In genomic region chr3:65436580-65436979, GRCh38 we compare ENCODE assay signal across 10 cellular contexts.
DNase-seq lines count a peak whose midpoint lies in the region; TF ChIP-seq lines count a peak whose summit lies in the region.
"Had no signal": no experiment of that assay in that cellular context is flagged by ENCODE, and none has a peak within 500 bp of the region (broad histone marks: within the 10 kb centered on the region; RNA-seq: fewer than 3 reads in every experiment).

No MANE protein-coding gene starts in this region.

- no peak overlapping the region for H3K4ac ChIP-seq in mesenchymal stem cell (ENCODE audit: low read depth in 1 of 2, low read length in 2 of 2)

- no peak overlapping the region for H3K27ac ChIP-seq in KMS-11
- no peak overlapping the region for H3K27ac ChIP-seq in mesenchymal stem cell (ENCODE audit: low read length, poor library complexity, severe bottlenecking)
- H3K27ac ChIP-seq in stomach = no peak overlapping the region

- H3K9me3 Mint-ChIP-seq in activated CD4-positive, alpha-beta T cell treated with anti-CD3 and anti-CD28 coated beads, Interleukin-2, amount 10 ng/mL, durations not matched to agents 24 days and 14 days = no peaks in the 10 kb centered on the region

- no peaks in the 10 kb centered on the region for H3K79me2 ChIP-seq in KMS-11 (ENCODE audit: insufficient read depth, low read depth)

- H3K27me3 ChIP-seq in KMS-11 (ENCODE audit: insufficient read depth, low read depth) (no peaks in the 10 kb centered on the region), mesenchymal stem cell (ENCODE audit: control insufficient read depth in 1 of 2, insufficient read depth in 1 of 2, low read length in 2 of 2) (no peaks in the 10 kb centered on the region), stomach (no peaks in the 10 kb centered on the region)

- no peak overlapping the region for H2BK120ac ChIP-seq in mesenchymal stem cell (ENCODE audit: low read depth, low read length)

- no peak overlapping the region for H2AK5ac ChIP-seq in mesenchymal stem cell (ENCODE audit: low read length, severe bottlenecking)

- no peak overlapping the region for H2BK12ac ChIP-seq in mesenchymal stem cell (ENCODE audit: low read length in 2 of 2)

- H3K18ac ChIP-seq in mesenchymal stem cell (ENCODE audit: low read depth in 1 of 2, low read length in 2 of 2) = no peak overlapping the region

- no peaks in the 10 kb centered on the region for H3K4me1 ChIP-seq in KMS-11 (ENCODE audit: low read depth, poor library complexity, severe bottlenecking)
- no peaks in the 10 kb centered on the region for H3K4me1 ChIP-seq in mesenchymal stem cell (ENCODE audit: control insufficient read depth, insufficient read depth, low read depth, low read length)
- peaks cover 0 to 4% (median 0%) of the 10 kb centered on the region in 4 donors for H3K4me1 ChIP-seq in stomach

- TF ChIP-seq EP300 in stomach (IDR thresholded peaks at IDR 0.05) = no peak

- TF ChIP-seq POLR2A in stomach (IDR thresholded peaks at IDR 0.05) = no peak

- no peak overlapping the region for H2BK15ac ChIP-seq in mesenchymal stem cell (ENCODE audit: low read depth, poor library complexity, severe bottlenecking)

- no peak overlapping the region for H3K4me3 Mint-ChIP-seq in activated CD4-positive, alpha-beta T cell treated with anti-CD3 and anti-CD28 coated beads, Interleukin-2, amount 10 ng/mL, durations not matched to agents 24 days and 14 days

- H3K27me3 Mint-ChIP-seq in activated CD4-positive, alpha-beta T cell treated with anti-CD3 and anti-CD28 coated beads, Interleukin-2, amount 10 ng/mL, durations not matched to agents 24 days and 14 days = no peaks in the 10 kb centered on the region

- no peak overlapping the region for H4K8ac ChIP-seq in mesenchymal stem cell (ENCODE audit: low read length)

- no peak overlapping the region for H3K9ac ChIP-seq in KMS-11
- H3K9ac ChIP-seq in mesenchymal stem cell (ENCODE audit: low read length) = no peak overlapping the region

- no peak overlapping the region for H4K91ac ChIP-seq in mesenchymal stem cell (ENCODE audit: low read length)

- H3K4me2 ChIP-seq in KMS-11 (no peak overlapping the region), mesenchymal stem cell (ENCODE audit: low read length, poor library complexity, severe bottlenecking) (no peak overlapping the region)

- H3K79me1 ChIP-seq in mesenchymal stem cell (replicated peaks; ENCODE audit: low read length, poor library complexity, severe bottlenecking) = no peaks in the 10 kb centered on the region

- no peaks in the 10 kb centered on the region for H3K4me1 Mint-ChIP-seq in activated CD4-positive, alpha-beta T cell treated with anti-CD3 and anti-CD28 coated beads, Interleukin-2, amount 10 ng/mL, durations not matched to agents 24 days and 14 days

- no peaks in the 10 kb centered on the region for H4K20me1 ChIP-seq in KMS-11 (ENCODE audit: insufficient read depth)

- H3K36me3 ChIP-seq in KMS-11 (ENCODE audit: insufficient read depth) (no peaks in the 10 kb centered on the region), mesenchymal stem cell (ENCODE audit: control insufficient read depth in 1 of 2, insufficient read depth in 2 of 2, low read depth in 1 of 2, low read length in 2 of 2) (peaks cover 0 to 37% of the 10 kb centered on the region in 2 experiments), stomach (peaks cover 0 to 47% (median 39%) of the 10 kb centered on the region in 4 donors)

- H3K4me3 ChIP-seq in KMS-11 (IDR thresholded peaks at IDR 0.05; ENCODE audit: insufficient read depth, low read depth, low read length) (no peak overlapping the region), mesenchymal stem cell (ENCODE audit: insufficient read depth in 1 of 2, low read depth in 1 of 2, low read length in 2 of 2) (no peak overlapping the region), stomach (no peak overlapping the region)

- WGBS in mesenchymal stem cell = no CpG with 5 or more reads among the region's 1 CpG
- WGBS in stomach, 5 donors = 38 to 74% (median 59%) methylated on average over 1 of the region's 1 CpG

- H3K9me3 ChIP-seq in mesenchymal stem cell (ENCODE audit: control insufficient read depth, low read length) = no peaks in the 10 kb centered on the region
- H3K9me3 ChIP-seq in stomach = no peaks in the 10 kb centered on the region

- DNase-seq in DMS53 treated with DMSO at 0.1 percent for 48 hours (lab: John Stamatoyannopoulos, UW; ENCODE audit: unreplicated experiment) (peak; percentile 3), amniotic epithelial cell (ENCODE audit: low read depth) (peak; percentile 9), mesenchymal stem cell (peak; percentile 49), stomach (no peak), SW 1271 (lab: John Stamatoyannopoulos, UW) (no peak), germinal center (ENCODE audit: low spot score) (no peak)
- DNase-seq in activated CD4-positive, alpha-beta T cell treated with anti-CD3 and anti-CD28 coated beads, Interleukin-2, amount 10 ng/mL, durations not matched to agents 24 days and 14 days = no peak
- DNase-seq: activated CD8-positive, alpha-beta memory T cell treated with anti-CD3 and anti-CD28 coated beads, Interleukin-2, amount 50 U/mL, for 48 hours; stimulated activated CD4-positive, alpha-beta T cell treated with anti-CD3 and anti-CD28 coated beads, Interleukin-2, amount 100 ng/mL, for 48 hours had no signal

- no peaks in the 10 kb centered on the region for H3K36me3 Mint-ChIP-seq in activated CD4-positive, alpha-beta T cell treated with anti-CD3 and anti-CD28 coated beads, Interleukin-2, amount 10 ng/mL, durations not matched to agents 24 days and 14 days (ENCODE audit: low read depth)

- H2BK5ac ChIP-seq in mesenchymal stem cell (ENCODE audit: low read depth, low read length, poor library complexity, severe bottlenecking) = no peak overlapping the region

- TF ChIP-seq CTCF in KMS-11 (conservative IDR thresholded peaks at IDR 0.05; ENCODE audit: low read depth, low read length) (0 out of 2 replicates have a peak, but pooled peaks have one; percentile 19), stomach (IDR thresholded peaks at IDR 0.05) (no peak)

- H2AFZ ChIP-seq in KMS-11 (ENCODE audit: low read depth) (no peak overlapping the region), mesenchymal stem cell (ENCODE audit: low read depth, low read length) (no peak overlapping the region)

- H3K14ac ChIP-seq in mesenchymal stem cell (ENCODE audit: low read length in 2 of 2) = no peak overlapping the region

- intact Hi-C loops in stomach (cut with DNase I; ENCODE audit: low total_unique reads) = no loop called here
- intact Hi-C loops in activated CD4-positive, alpha-beta T cell treated with anti-CD3 and anti-CD28 coated beads, Interleukin-2, amount 10 ng/mL, durations not matched to agents 24 days and 14 days (cut with micrococcal nuclease) = no loop called here

- H3K27ac Mint-ChIP-seq in activated CD4-positive, alpha-beta T cell treated with anti-CD3 and anti-CD28 coated beads, Interleukin-2, amount 10 ng/mL, durations not matched to agents 24 days and 14 days = no peak overlapping the region

- H3K23ac ChIP-seq in mesenchymal stem cell (ENCODE audit: low read length in 2 of 2) = no peak overlapping the region

Comparison
In these comparisons a context has a peak if more than half of its experiments do, and no peak if none do; other contexts are left out.
1. DNase-seq: peak in DMS53 treated with DMSO at 0.1 percent for 48 hours (single experiment), amniotic epithelial cell (single experiment) and mesenchymal stem cell (single experiment); none in stomach (single experiment), SW 1271 (0 of 2), activated CD4-positive, alpha-beta T cell treated with anti-CD3 and anti-CD28 coated beads, Interleukin-2, amount 10 ng/mL, durations not matched to agents 24 days and 14 days (single experiment) and germinal center (single experiment).